8 cellular contexts compared by ENCODE assay signal in genomic region chr1:2174348-2175054, GRCh38. TPM values are rescaled to one million over a fixed set of nuclear protein-coding genes. Genes with fewer than 3 reads are reported as not detected.
DNase-seq lines count a peak whose midpoint lies in the region; ATAC-seq, FAIRE-seq and TF ChIP-seq lines count a peak whose summit lies in the region.

No MANE protein-coding gene starts in this region.

- H4K20me1 ChIP-seq in Loucy (ENCODE audit: insufficient read depth, low read length, poor library complexity, severe bottlenecking): no peaks in the 10 kb centered on the region

- H3K27me3 ChIP-seq in Loucy (ENCODE audit: insufficient read depth, low read length, poor library complexity, severe bottlenecking) (no peaks in the 10 kb centered on the region), bronchial epithelial cell (ENCODE audit: control insufficient read depth, insufficient read depth, low read length) (no peaks in the 10 kb centered on the region)

- no peak for FAIRE-seq in bronchial epithelial cell (lab: Jason Lieb, UNC)

- H3K9me3 ChIP-seq in Loucy (ENCODE audit: insufficient read depth, low read depth, low read length): no peaks in the 10 kb centered on the region

- no peaks in the 10 kb centered on the region for H3F3A ChIP-seq in Loucy (ENCODE audit: low read depth)

- no peaks in the 10 kb centered on the region for H3K4me1 ChIP-seq in Loucy (ENCODE audit: insufficient read depth, low read length, poor library complexity, severe bottlenecking)

- H3K9me2 ChIP-seq in Loucy (replicated peaks; ENCODE audit: low read depth, low read length): no peaks in the 10 kb centered on the region

- no peak overlapping the region for H2AFZ ChIP-seq in Loucy (ENCODE audit: low read length)

- no peak overlapping the region for H3K9ac ChIP-seq in Loucy (ENCODE audit: low read depth, low read length, poor library complexity, severe bottlenecking)

- H3K4me2 ChIP-seq in Loucy (ENCODE audit: low read depth, low read length, poor library complexity, severe bottlenecking): no peak overlapping the region

- H3K36me3 ChIP-seq in Loucy (ENCODE audit: insufficient read depth, low read length) (no peaks in the 10 kb centered on the region), bronchial epithelial cell (ENCODE audit: control insufficient read depth, insufficient read depth, low read length) (peaks cover 13% of the 10 kb centered on the region)

- H3K4me3 ChIP-seq in Loucy (ENCODE audit: low read length, poor library complexity, severe bottlenecking) (no peak overlapping the region), bronchial epithelial cell (ENCODE audit: low read depth, low read length) (no peak overlapping the region)

- no peaks in the 10 kb centered on the region for H3K79me2 ChIP-seq in Loucy (ENCODE audit: insufficient read depth, low read length)

- ATAC-seq in SK-N-SH treated with all-trans-retinoic acid at 6 μM for 48 hours: peak; percentile 90
- no peak for ATAC-seq in GM19452 (IDR thresholded peaks at IDR 0.05; ENCODE audit: unreplicated experiment)
- ATAC-seq in GM21528 (IDR thresholded peaks at IDR 0.05; ENCODE audit: low FRiP score, unreplicated experiment): no peak

- peak; percentile 86 for TF ChIP-seq CTCF in Loucy (conservative IDR thresholded peaks at IDR 0.05; ENCODE audit: low read length)
- peak; percentile 93 for TF ChIP-seq CTCF in bronchial epithelial cell (IDR thresholded peaks at IDR 0.05; ENCODE audit: insufficient read depth, low read length, severe bottlenecking)

- DNase-seq in EL (peak; percentile 69), bronchial epithelial cell (ENCODE audit: low read depth) (peak; percentile 46), iris pigment epithelial cell (ENCODE audit: low read depth) (peak; percentile 45)
- DNase-seq in stimulated activated CD4-positive, alpha-beta T cell treated with anti-CD3 and anti-CD28 coated beads, Interleukin-2, amount 100 ng/mL, for 24 hours: peak; percentile 47 to 55

TF ChIP-seq in SK-N-SH treated with all-trans-retinoic acid at 6 μM for 48 hours, 23 proteins besides CTCF, POLR2A, EP300 and RAD21:
- TF ChIP-seq POU6F1 (CRISPR knock-in tag; IDR thresholded peaks at IDR 0.05; ENCODE audit: borderline replicate concordance, low read depth): no peak
- TF ChIP-seq ZFP30 (CRISPR knock-in tag; IDR thresholded peaks at IDR 0.05): no peak
- TF ChIP-seq GLIS3 (CRISPR knock-in tag; IDR thresholded peaks at IDR 0.05): no peak
- TF ChIP-seq CREB5 (CRISPR knock-in tag; IDR thresholded peaks at IDR 0.05; ENCODE audit: low read depth): no peak
- no peak for TF ChIP-seq BACH2 (CRISPR knock-in tag; IDR thresholded peaks at IDR 0.05; ENCODE audit: borderline replicate concordance)
- TF ChIP-seq TCF4 (CRISPR knock-in tag; IDR thresholded peaks at IDR 0.05; ENCODE audit: borderline replicate concordance): no peak
- no peak for TF ChIP-seq TSHZ2 (CRISPR knock-in tag; IDR thresholded peaks at IDR 0.05)
- TF ChIP-seq CSDC2 (CRISPR knock-in tag; IDR thresholded peaks at IDR 0.05): no peak
- TF ChIP-seq PATZ1 (CRISPR knock-in tag; IDR thresholded peaks at IDR 0.05; ENCODE audit: borderline replicate concordance): no peak
- no peak for TF ChIP-seq SNAI2 (CRISPR knock-in tag; IDR thresholded peaks at IDR 0.05)
- no peak for TF ChIP-seq ZNF565 (CRISPR knock-in tag; conservative IDR thresholded peaks at IDR 0.05; ENCODE audit: low read depth)
- no peak for TF ChIP-seq ZNF70 (CRISPR knock-in tag; IDR thresholded peaks at IDR 0.05)
TF ChIP-seq in SK-N-SH treated with all-trans-retinoic acid at 6 μM for 48 hours: peak in this region for 0.

RNA-seq across cellular contexts. Expression of gene FAAP20, which starts 20.1 kb away (rescaled TPM):
- 14.2 and 15.0 TPM in 2 replicates for total RNA-seq in bronchial epithelial cell

RNA-seq across cellular contexts. Expression of gene SKI, which starts 53.6 kb away (rescaled TPM):
- total RNA-seq in bronchial epithelial cell: 8.4 and 9.2 TPM in 2 replicates
